ENCODE assay signal across 8 cellular contexts in the genomic region with DNA sequence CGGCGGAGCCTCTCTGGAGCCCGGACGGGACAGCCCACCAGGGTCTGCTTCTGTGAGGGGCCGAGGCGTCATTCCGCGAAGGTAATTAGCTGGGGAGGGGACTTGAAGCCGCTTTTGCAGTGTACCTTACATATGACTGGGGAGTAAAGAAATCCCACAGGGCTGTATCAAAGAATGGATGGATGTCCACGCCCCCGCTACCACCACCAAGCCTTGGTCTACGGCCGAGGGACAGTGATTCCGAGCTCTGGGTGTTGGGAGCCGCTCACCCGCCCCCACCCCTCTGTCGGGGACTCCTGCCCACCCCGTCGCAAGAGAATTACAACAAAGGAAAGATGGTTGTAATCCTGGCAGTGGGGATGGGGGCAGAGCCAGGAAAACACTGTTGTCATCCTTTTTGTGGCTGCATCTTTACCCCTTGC. TPM values are rescaled to one million over a fixed set of nuclear protein-coding genes. Genes with fewer than 3 reads are reported as not detected.
DNase-seq lines count a peak whose midpoint lies in the region; ATAC-seq and TF ChIP-seq lines count a peak whose summit lies in the region.

No MANE protein-coding gene starts in this region.

- H3K27me3 Mint-ChIP-seq in naive B cell: no peaks in the 10 kb centered on the region

- no peaks in the 10 kb centered on the region for H3K9me3 ChIP-seq in esophagus (ENCODE audit: control insufficient read depth in 2 of 2, insufficient read depth in 1 of 2, low read depth in 1 of 2, low read length in 1 of 2)

- H3K4me3 Mint-ChIP-seq in naive B cell: peak overlapping the region; percentile 89 to 97 (median 96)

- H3K4me1 ChIP-seq in esophagus (ENCODE audit: control insufficient read depth in 2 of 2, insufficient read depth in 2 of 2, low read length in 1 of 2): peaks cover 0 to 2% of the 10 kb centered on the region in 2 donors

- 1 to 3% methylated on average over 19 of the region's 19 CpGs for WGBS in esophagus, 2 donors

- peak overlapping the region; percentile 92 to 97 (median 96) for H3K27ac Mint-ChIP-seq in naive B cell

- ATAC-seq in GM18861 (IDR thresholded peaks at IDR 0.05; ENCODE audit: unreplicated experiment) (peak; percentile 0), HG03103 (IDR thresholded peaks at IDR 0.05; ENCODE audit: low read depth, unreplicated experiment) (peak; percentile 6), SK-N-SH treated with all-trans-retinoic acid at 6 μM for 48 hours (peak; percentile 63), naive B cell (ENCODE audit: low read depth in 2 of 2) (peak in 1 of 2 donors; percentile 2)

- peak overlapping the region; percentile 76 for H3K4me3 ChIP-seq in AG09309 (ENCODE audit: control insufficient read depth, low read depth, low read length)
- peak overlapping the region; percentile 88 to 97 for H3K4me3 ChIP-seq in esophagus (ENCODE audit: low read depth in 1 of 2, low read length in 2 of 2)

- peaks cover 0 to 2% (median 0%) of the 10 kb centered on the region in 7 donors for H3K9me3 Mint-ChIP-seq in naive B cell

- H3K36me3 ChIP-seq in esophagus (ENCODE audit: control insufficient read depth in 2 of 2, insufficient read depth in 2 of 2, low read length in 1 of 2): no peaks in the 10 kb centered on the region

- no peaks in the 10 kb centered on the region for H3K27me3 ChIP-seq in esophagus (ENCODE audit: control insufficient read depth in 1 of 2, insufficient read depth in 2 of 2, low read length in 2 of 2)

- peak overlapping the region; percentile 95 to 96 for H3K27ac ChIP-seq in esophagus (ENCODE audit: low read depth in 2 of 2, low read length in 1 of 2)

- no peak for TF ChIP-seq CTCF in AG09309 (IDR thresholded peaks at IDR 0.05; ENCODE audit: control insufficient read depth, insufficient read depth, low read depth, low read length, missing control alignments)

- DNase-seq in AG09309 (ENCODE audit: low read depth): no peak
- DNase-seq in naive B cell: no peak
- DNase-seq in activated CD4-positive, CD25-positive, alpha-beta regulatory T cell (lab: John Stamatoyannopoulos, UW): no peak
- DNase-seq in DMS 273 (lab: John Stamatoyannopoulos, UW; ENCODE audit: unreplicated experiment): no peak

- H3K36me3 Mint-ChIP-seq in naive B cell: peaks cover 0 to 3% of the 10 kb centered on the region in 2 donors

- peaks cover 18 to 45% (median 36%) of the 10 kb centered on the region in 3 donors for H3K4me1 Mint-ChIP-seq in naive B cell

TF ChIP-seq in SK-N-SH treated with all-trans-retinoic acid at 6 μM for 48 hours, 23 proteins besides CTCF, POLR2A, EP300 and RAD21:
- no peak for TF ChIP-seq TCF4 (CRISPR knock-in tag; IDR thresholded peaks at IDR 0.05; ENCODE audit: borderline replicate concordance)
- TF ChIP-seq, protein P1, sequence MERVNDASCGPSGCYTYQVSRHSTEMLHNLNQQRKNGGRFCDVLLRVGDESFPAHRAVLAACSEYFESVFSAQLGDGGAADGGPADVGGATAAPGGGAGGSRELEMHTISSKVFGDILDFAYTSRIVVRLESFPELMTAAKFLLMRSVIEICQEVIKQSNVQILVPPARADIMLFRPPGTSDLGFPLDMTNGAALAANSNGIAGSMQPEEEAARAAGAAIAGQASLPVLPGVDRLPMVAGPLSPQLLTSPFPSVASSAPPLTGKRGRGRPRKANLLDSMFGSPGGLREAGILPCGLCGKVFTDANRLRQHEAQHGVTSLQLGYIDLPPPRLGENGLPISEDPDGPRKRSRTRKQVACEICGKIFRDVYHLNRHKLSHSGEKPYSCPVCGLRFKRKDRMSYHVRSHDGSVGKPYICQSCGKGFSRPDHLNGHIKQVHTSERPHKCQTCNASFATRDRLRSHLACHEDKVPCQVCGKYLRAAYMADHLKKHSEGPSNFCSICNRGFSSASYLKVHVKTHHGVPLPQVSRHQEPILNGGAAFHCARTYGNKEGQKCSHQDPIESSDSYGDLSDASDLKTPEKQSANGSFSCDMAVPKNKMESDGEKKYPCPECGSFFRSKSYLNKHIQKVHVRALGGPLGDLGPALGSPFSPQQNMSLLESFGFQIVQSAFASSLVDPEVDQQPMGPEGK (CRISPR knock-in tag; IDR thresholded peaks at IDR 0.05; ENCODE audit: borderline replicate concordance): no peak
- TF ChIP-seq ZNF8 (CRISPR knock-in tag; IDR thresholded peaks at IDR 0.05): no peak
- TF ChIP-seq RARB (CRISPR knock-in tag; IDR thresholded peaks at IDR 0.05): no peak
- TF ChIP-seq ZC3H10 (CRISPR knock-in tag; IDR thresholded peaks at IDR 0.05): no peak
- TF ChIP-seq ISL1 (CRISPR knock-in tag; IDR thresholded peaks at IDR 0.05): no peak
TF ChIP-seq in SK-N-SH treated with all-trans-retinoic acid at 6 μM for 48 hours: peak in this region for 0.

RNA-seq across cellular contexts. Expression of gene FBXO30, which starts 0.8 kb away (rescaled TPM):
- polyA plus RNA-seq in esophagus: 1 to 10 TPM; 3.5 to 4.8 TPM
- polyA plus RNA-seq in naive B cell (ENCODE audit: low read depth in 6 of 6): 1 to 10 TPM in 5 of 6 donors, under 1 TPM in 1; 0.71 to 2.3 (median 1.1) TPM
